8 cellular contexts compared by ENCODE assay signal in genomic region chr10:79084012-79084971, GRCh38. TPM values are rescaled to one million over a fixed set of nuclear protein-coding genes. Genes with fewer than 3 reads are reported as not detected.
DNase-seq lines count a peak whose midpoint lies in the region; ATAC-seq, FAIRE-seq and TF ChIP-seq lines count a peak whose summit lies in the region.

No MANE protein-coding gene starts in this region.

- H3K4me3 Mint-ChIP-seq in dendritic cell treated with granulocyte-macrophage colony-stimulating factor and Interleukin-4, amounts not matched to agents 40 ng/mL and 50 ng/mL, for 4 days = peak overlapping the region; percentile 69

- POLR2A ChIA-PET in A673 (lab: Charles Lee; ENCODE audit: low non-redundant PET) = no interaction called here

- intact Hi-C loops in A673 (cut with micrococcal nuclease; ENCODE audit: unreplicated experiment) (no loop called here), right lobe of liver (cut with DNase I) (loop anchor here in 1 of 2 donors (10.0 kb wide), 1 partner anchor 111 kb away; no protein-coding TSS in a partner anchor)
- intact Hi-C loops in dendritic cell treated with granulocyte-macrophage colony-stimulating factor and Interleukin-4, amounts not matched to agents 40 ng/mL and 50 ng/mL, for 4 days (cut with micrococcal nuclease) = loop anchor here (2.0 to 5.0 kb wide), 2 partner anchors 15 to 73 kb away; partner anchors contain the start of gene ZMIZ1

- H3K9me3 ChIP-seq in A673 (ENCODE audit: low read depth, low read length, poor library complexity, severe bottlenecking) = no peaks in the 10 kb centered on the region
- H3K9me3 ChIP-seq in right lobe of liver = no peaks in the 10 kb centered on the region
- H3K9me3 ChIP-seq in thoracic aorta = no peaks in the 10 kb centered on the region

- peak; percentile 26 for FAIRE-seq in RCC 7860 (lab: Jason Lieb, UNC)

- BruUV-seq in A673 (replicated peaks; lab: Mats Ljungman, UMichigan) = no TSS peak

- no peak overlapping the region for H3K4me3 ChIP-seq in A673 (ENCODE audit: low read depth, low read length, poor library complexity, severe bottlenecking)
- no peak overlapping the region for H3K4me3 ChIP-seq in right lobe of liver
- H3K4me3 ChIP-seq in thoracic aorta = no peak overlapping the region

- H3K36me3 Mint-ChIP-seq in dendritic cell treated with granulocyte-macrophage colony-stimulating factor and Interleukin-4, amounts not matched to agents 40 ng/mL and 50 ng/mL, for 4 days (ENCODE audit: low read depth) = peaks cover 26% of the 10 kb centered on the region

- peak overlapping the region; percentile 81 for H3K27ac Mint-ChIP-seq in dendritic cell treated with granulocyte-macrophage colony-stimulating factor and Interleukin-4, amounts not matched to agents 40 ng/mL and 50 ng/mL, for 4 days

- TF ChIP-seq CTCF in A673 (conservative IDR thresholded peaks at IDR 0.05; ENCODE audit: low read depth, low read length) = no peak
- no peak for TF ChIP-seq CTCF in right lobe of liver (IDR thresholded peaks at IDR 0.05)
- TF ChIP-seq CTCF in thoracic aorta (IDR thresholded peaks at IDR 0.05) = no peak

- H3K36me3 ChIP-seq in A673 (ENCODE audit: insufficient read depth, low read length, poor library complexity, severe bottlenecking) (no peaks in the 10 kb centered on the region), right lobe of liver (no peaks in the 10 kb centered on the region), thoracic aorta (no peaks in the 10 kb centered on the region)

- WGBS in right lobe of liver (ENCODE audit: insufficient coverage, low coverage, low lambda C conversion rate, missing lambda C conversion rate) = 32% methylated on average over 8 of the region's 9 CpGs

- H3K27me3 Mint-ChIP-seq in dendritic cell treated with granulocyte-macrophage colony-stimulating factor and Interleukin-4, amounts not matched to agents 40 ng/mL and 50 ng/mL, for 4 days = no peaks in the 10 kb centered on the region

- H3K9me3 Mint-ChIP-seq in dendritic cell treated with granulocyte-macrophage colony-stimulating factor and Interleukin-4, amounts not matched to agents 40 ng/mL and 50 ng/mL, for 4 days = no peaks in the 10 kb centered on the region

- H3K27ac ChIP-seq in A673 (ENCODE audit: low read depth, low read length, poor library complexity, severe bottlenecking) (no peak overlapping the region), right lobe of liver (peak overlapping the region; percentile 47 to 58 (median 57)), thoracic aorta (peak overlapping the region; percentile 37 to 51)

- peaks cover 13% of the 10 kb centered on the region for H3K4me1 ChIP-seq in A673 (ENCODE audit: insufficient read depth, low read length, poor library complexity, severe bottlenecking)
- H3K4me1 ChIP-seq in right lobe of liver = peaks cover 0 to 75% (median 45%) of the 10 kb centered on the region in 4 donors
- H3K4me1 ChIP-seq in thoracic aorta (ENCODE audit: control insufficient read depth in 1 of 2, low read depth in 2 of 2) = peaks cover 58 to 86% of the 10 kb centered on the region in 2 donors

- ATAC-seq in GM21529 (IDR thresholded peaks at IDR 0.05; ENCODE audit: unreplicated experiment) (peak; percentile 45), right lobe of liver (peak; percentile 65 to 76 (median 70)), thoracic aorta (ENCODE audit: insufficient number of reproducible peaks, low FRiP score, low read depth) (peak; percentile 74)

- DNase-seq in A673 (ENCODE audit: low spot score) (peak; percentile 72), RCC 7860 (ENCODE audit: low spot score) (peak; percentile 94), right lobe of liver (peak; percentile 92 to 94 (median 93)), thoracic aorta (ENCODE audit: low spot score) (peak; percentile 91)
- no peak for DNase-seq in effector CD4-positive, alpha-beta T cell
- no peak for DNase-seq in stimulated activated CD4-positive, alpha-beta T cell treated with anti-CD3 and anti-CD28 coated beads, Interleukin-2, amount 100 ng/mL, for 48 hours

- peaks cover 98% of the 10 kb centered on the region for H3K4me1 Mint-ChIP-seq in dendritic cell treated with granulocyte-macrophage colony-stimulating factor and Interleukin-4, amounts not matched to agents 40 ng/mL and 50 ng/mL, for 4 days (ENCODE audit: low read depth)

- H3K27me3 ChIP-seq in A673 (replicated peaks; ENCODE audit: insufficient read depth, low read depth, low read length, poor library complexity) = no peaks in the 10 kb centered on the region
- H3K27me3 ChIP-seq in right lobe of liver = no peaks in the 10 kb centered on the region
- H3K27me3 ChIP-seq in thoracic aorta (replicated peaks; ENCODE audit: insufficient read depth) = no peaks in the 10 kb centered on the region

- CTCF ChIA-PET in A673 (lab: Charles Lee) = no interaction called here

- no peak for TF ChIP-seq POLR2A in right lobe of liver (IDR thresholded peaks at IDR 0.05)

RNA-seq across cellular contexts. Expression of gene ZMIZ1, which starts 15.5 kb away (rescaled TPM):
- total RNA-seq in A673 (2021) = 35.8 and 42.1 TPM in 2 replicates
- total RNA-seq in right lobe of liver = 10 to 100 TPM in 5 of 6 experiments, 1 to 10 TPM in 1; 9.9 to 22.8 (median 12.3) TPM
- total RNA-seq in thoracic aorta = 10 to 100 TPM; 57.8 to 81.6 TPM

Comparison
In these comparisons a context has a peak if more than half of its experiments do, and no peak if none do; other contexts are left out.
1. DNase-seq: peak in A673 (single experiment), RCC 7860 (single experiment), right lobe of liver (3 of 3) and thoracic aorta (single experiment); none in effector CD4-positive, alpha-beta T cell (single experiment) and stimulated activated CD4-positive, alpha-beta T cell treated with anti-CD3 and anti-CD28 coated beads, Interleukin-2, amount 100 ng/mL, for 48 hours (0 of 2).
2. Peak in every context shown above with its lines, with median percentiles within 50 percentile points of each other: ATAC-seq.